In genomic region chr10:14384915-14385314, GRCh38 we compare ENCODE assay signal across 14 cellular contexts.
"Had no signal": no experiment of that assay in that cellular context is flagged by ENCODE, and none has a peak within 500 bp of the region (broad histone marks: within the 10 kb centered on the region; RNA-seq: fewer than 3 reads in every experiment).

No MANE protein-coding gene starts in this region.

- H3K27me3 ChIP-seq: testis had no signal

- DNase-seq: activated effector memory CD4-positive, alpha-beta T cell treated with Interleukin-2 at 50 U/mL for 16 hours; activated naive CD8-positive, alpha-beta T cell treated with anti-CD3 and anti-CD28 coated beads for 36 hours; aorta; foreskin melanocyte; heart left ventricle; occipital lobe; stimulated activated CD4-positive, alpha-beta T cell treated with anti-CD3 and anti-CD28 coated beads, Interleukin-4, amount 100 ng/mL, for 1 hour; stimulated activated CD8-positive, alpha-beta memory T cell treated with anti-CD3 and anti-CD28 coated beads, Interleukin-4, amount 100 ng/mL, for 48 hours; stimulated activated naive CD8-positive, alpha-beta T cell treated with anti-CD3 and anti-CD28 coated beads, Interleukin-15, amount 100 ng/mL, for 72 hours; T-helper 17 cell; testis had no signal

- H3K27ac ChIP-seq: heart left ventricle, testis had no signal

- H3K27ac Mint-ChIP-seq: activated naive CD8-positive, alpha-beta T cell treated with anti-CD3 and anti-CD28 coated beads for 36 hours; nephron; T-helper 17 cell had no signal

- H3K4me3 ChIP-seq: heart left ventricle, testis had no signal

- ATAC-seq: activated CD4-positive, CD25-positive, alpha-beta regulatory T cell treated with anti-CD3 and anti-CD28 coated beads, Interleukin-2, amount 50 U/mL, for 24 hours; heart left ventricle; left lobe of liver; stimulated activated naive CD8-positive, alpha-beta T cell treated with anti-CD3 and anti-CD28 coated beads, Interleukin-15, amount 100 ng/mL, for 72 hours; T-helper 17 cell had no signal

- H3K9me3 ChIP-seq: heart left ventricle, testis had no signal

- H3K36me3 ChIP-seq: heart left ventricle had no signal

- H3K4me3 Mint-ChIP-seq: activated naive CD8-positive, alpha-beta T cell treated with anti-CD3 and anti-CD28 coated beads for 36 hours; nephron had no signal

- H3K4me1 ChIP-seq: heart left ventricle, testis had no signal
